ENCODE assay signal across 1 cellular context in the genomic region with DNA sequence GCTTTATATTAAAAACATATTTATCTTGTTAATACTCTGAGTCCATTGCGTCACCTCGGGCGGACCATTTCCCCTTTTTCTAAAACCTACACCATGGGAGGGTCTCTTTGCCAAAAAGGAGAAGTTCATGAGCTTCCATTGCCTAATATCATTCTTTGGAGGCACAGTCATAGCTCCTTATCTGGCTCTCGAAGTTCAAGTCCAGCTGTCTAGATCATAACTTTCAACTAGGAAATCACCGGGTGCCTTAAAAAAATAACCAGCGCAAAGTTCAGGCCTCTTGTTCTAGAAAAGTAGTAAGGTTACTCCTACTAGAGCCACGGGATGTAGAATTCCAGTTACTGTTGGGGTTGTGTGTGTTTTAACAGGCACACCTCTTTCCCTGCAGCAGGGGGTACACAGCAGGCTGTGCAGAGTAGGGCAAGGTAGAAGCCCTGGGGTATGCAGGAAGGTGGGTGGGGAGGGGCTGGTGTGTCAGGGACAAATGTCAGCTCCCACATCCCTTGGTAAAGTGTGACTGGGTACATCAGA.
TF ChIP-seq lines count a peak whose summit lies in the region.

No MANE protein-coding gene starts in this region.

TF ChIP-seq in GM23338, 12 proteins besides CTCF, POLR2A, EP300 and RAD21 (continued from another document):
- TF ChIP-seq, protein P1, sequence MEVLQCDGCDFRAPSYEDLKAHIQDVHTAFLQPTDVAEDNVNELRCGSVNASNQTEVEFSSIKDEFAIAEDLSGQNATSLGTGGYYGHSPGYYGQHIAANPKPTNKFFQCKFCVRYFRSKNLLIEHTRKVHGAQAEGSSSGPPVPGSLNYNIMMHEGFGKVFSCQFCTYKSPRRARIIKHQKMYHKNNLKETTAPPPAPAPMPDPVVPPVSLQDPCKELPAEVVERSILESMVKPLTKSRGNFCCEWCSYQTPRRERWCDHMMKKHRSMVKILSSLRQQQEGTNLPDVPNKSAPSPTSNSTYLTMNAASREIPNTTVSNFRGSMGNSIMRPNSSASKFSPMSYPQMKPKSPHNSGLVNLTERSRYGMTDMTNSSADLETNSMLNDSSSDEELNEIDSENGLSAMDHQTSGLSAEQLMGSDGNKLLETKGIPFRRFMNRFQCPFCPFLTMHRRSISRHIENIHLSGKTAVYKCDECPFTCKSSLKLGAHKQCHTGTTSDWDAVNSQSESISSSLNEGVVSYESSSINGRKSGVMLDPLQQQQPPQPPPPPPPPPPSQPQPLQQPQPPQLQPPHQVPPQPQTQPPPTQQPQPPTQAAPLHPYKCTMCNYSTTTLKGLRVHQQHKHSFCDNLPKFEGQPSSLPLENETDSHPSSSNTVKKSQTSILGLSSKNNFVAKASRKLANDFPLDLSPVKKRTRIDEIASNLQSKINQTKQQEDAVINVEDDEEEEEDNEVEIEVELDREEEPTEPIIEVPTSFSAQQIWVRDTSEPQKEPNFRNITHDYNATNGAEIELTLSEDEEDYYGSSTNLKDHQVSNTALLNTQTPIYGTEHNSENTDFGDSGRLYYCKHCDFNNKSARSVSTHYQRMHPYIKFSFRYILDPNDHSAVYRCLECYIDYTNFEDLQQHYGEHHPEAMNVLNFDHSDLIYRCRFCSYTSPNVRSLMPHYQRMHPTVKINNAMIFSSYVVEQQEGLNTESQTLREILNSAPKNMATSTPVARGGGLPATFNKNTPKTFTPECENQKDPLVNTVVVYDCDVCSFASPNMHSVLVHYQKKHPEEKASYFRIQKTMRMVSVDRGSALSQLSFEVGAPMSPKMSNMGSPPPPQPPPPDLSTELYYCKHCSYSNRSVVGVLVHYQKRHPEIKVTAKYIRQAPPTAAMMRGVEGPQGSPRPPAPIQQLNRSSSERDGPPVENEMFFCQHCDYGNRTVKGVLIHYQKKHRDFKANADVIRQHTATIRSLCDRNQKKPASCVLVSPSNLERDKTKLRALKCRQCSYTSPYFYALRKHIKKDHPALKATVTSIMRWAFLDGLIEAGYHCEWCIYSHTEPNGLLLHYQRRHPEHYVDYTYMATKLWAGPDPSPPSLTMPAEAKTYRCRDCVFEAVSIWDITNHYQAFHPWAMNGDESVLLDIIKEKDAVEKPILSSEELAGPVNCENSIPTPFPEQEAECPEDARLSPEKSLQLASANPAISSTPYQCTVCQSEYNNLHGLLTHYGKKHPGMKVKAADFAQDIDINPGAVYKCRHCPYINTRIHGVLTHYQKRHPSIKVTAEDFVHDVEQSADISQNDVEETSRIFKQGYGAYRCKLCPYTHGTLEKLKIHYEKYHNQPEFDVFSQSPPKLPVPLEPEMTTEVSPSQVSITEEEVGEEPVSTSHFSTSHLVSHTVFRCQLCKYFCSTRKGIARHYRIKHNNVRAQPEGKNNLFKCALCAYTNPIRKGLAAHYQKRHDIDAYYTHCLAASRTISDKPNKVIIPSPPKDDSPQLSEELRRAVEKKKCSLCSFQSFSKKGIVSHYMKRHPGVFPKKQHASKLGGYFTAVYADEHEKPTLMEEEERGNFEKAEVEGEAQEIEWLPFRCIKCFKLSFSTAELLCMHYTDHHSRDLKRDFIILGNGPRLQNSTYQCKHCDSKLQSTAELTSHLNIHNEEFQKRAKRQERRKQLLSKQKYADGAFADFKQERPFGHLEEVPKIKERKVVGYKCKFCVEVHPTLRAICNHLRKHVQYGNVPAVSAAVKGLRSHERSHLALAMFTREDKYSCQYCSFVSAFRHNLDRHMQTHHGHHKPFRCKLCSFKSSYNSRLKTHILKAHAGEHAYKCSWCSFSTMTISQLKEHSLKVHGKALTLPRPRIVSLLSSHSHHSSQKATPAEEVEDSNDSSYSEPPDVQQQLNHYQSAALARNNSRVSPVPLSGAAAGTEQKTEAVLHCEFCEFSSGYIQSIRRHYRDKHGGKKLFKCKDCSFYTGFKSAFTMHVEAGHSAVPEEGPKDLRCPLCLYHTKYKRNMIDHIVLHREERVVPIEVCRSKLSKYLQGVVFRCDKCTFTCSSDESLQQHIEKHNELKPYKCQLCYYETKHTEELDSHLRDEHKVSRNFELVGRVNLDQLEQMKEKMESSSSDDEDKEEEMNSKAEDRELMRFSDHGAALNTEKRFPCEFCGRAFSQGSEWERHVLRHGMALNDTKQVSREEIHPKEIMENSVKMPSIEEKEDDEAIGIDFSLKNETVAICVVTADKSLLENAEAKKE (CRISPR knock-in tag; IDR thresholded peaks at IDR 0.05), result no peak
- TF ChIP-seq, protein P2, sequence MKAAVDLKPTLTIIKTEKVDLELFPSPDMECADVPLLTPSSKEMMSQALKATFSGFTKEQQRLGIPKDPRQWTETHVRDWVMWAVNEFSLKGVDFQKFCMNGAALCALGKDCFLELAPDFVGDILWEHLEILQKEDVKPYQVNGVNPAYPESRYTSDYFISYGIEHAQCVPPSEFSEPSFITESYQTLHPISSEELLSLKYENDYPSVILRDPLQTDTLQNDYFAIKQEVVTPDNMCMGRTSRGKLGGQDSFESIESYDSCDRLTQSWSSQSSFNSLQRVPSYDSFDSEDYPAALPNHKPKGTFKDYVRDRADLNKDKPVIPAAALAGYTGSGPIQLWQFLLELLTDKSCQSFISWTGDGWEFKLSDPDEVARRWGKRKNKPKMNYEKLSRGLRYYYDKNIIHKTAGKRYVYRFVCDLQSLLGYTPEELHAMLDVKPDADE (IDR thresholded peaks at IDR 0.05), result no peak
- TF ChIP-seq EZH2 (IDR thresholded peaks at IDR 0.05; ENCODE audit: low read depth, unreplicated experiment) (no peak), POLR2AphosphoS5 (IDR thresholded peaks at IDR 0.05; ENCODE audit: low read depth) (no peak), CREB1 (CRISPR knock-in tag; IDR thresholded peaks at IDR 0.05; ENCODE audit: low read depth) (no peak), NANOG (IDR thresholded peaks at IDR 0.05; ENCODE audit: borderline replicate concordance) (no peak), STAT1 (IDR thresholded peaks at IDR 0.05; ENCODE audit: unreplicated experiment) (no peak), ZNF331 (CRISPR knock-in tag; IDR thresholded peaks at IDR 0.05; ENCODE audit: low read depth) (no peak), JUNB (IDR thresholded peaks at IDR 0.05; ENCODE audit: unreplicated experiment) (no peak), ZNF114 (CRISPR knock-in tag; IDR thresholded peaks at IDR 0.05) (no peak)
